ENCODE assay signal across 7 cellular contexts in the genomic region with DNA sequence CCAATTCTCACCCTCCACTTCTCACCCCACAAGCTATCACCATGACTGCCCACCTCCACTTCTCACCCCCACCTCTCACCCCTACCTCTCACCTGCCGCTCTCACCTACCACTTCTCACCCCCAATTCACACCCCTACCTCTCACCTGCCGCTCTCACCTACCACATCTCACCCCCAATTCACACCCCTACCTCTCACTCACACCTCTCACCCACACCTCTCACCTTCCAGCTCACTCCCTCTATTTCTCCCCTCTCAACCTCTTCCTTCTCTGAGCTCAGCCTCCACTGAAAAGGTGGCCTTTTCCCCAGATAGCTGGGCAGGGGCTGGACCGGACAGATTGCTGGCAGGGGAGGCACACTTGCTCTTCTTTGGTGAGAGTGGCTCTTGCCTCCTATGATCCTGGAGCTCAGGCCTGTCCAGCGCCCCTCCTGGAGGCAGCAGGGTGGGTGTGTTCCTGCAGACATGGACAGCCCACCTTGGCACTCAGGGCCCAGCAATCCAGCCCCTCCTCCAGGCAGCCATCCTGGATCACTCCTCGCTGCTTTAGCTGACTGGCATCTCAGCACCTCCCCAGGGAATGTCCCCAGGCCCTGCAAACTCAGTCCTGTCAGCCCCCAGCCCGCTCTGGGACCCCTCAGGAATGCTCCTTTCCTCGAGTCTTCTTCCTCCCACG. TPM values are rescaled to one million over a fixed set of nuclear protein-coding genes. Genes with fewer than 3 reads are reported as not detected.
DNase-seq lines count a peak whose midpoint lies in the region; ATAC-seq, FAIRE-seq and TF ChIP-seq lines count a peak whose summit lies in the region.
"Not testable (repeated sequence)": the region's sequence is repeated elsewhere in the genome, so short reads cannot be mapped to it uniquely, and the experiment has no call there.
"Had no signal": no experiment of that assay in that cellular context is flagged by ENCODE, and none has a peak within 500 bp of the region (broad histone marks: within the 10 kb centered on the region; RNA-seq: fewer than 3 reads in every experiment).

No MANE protein-coding gene starts in this region.

- DNase-seq in RWPE2 (ENCODE audit: low spot score) (peak; percentile 38), cardiac septum (ENCODE audit: low spot score) (peak; percentile 66), lower lobe of right lung (peak; percentile 36), posterior vena cava (ENCODE audit: low spot score) (peak; percentile 62)
- not testable (repeated sequence) for DNase-seq in K562 (ENCODE audit: extremely low read depth in 1 of 4, low spot score in 3 of 4); stimulated activated effector memory CD8-positive, alpha-beta T cell treated with anti-CD3 and anti-CD28 coated beads, Interleukin-12 subunit alpha, Interleukin-12 subunit beta, amount 100 ng/mL, for 72 hours (ENCODE audit: low spot score in 2 of 2)

- in situ Hi-C loops in K562 (cut with MboI) = not testable (repeated sequence)

- TF ChIP-seq RAD21 in K562 (CRISPR knock-in tag; conservative IDR thresholded peaks at IDR 0.05 in 1 of 2, IDR thresholded peaks at IDR 0.05 in 1 of 2) = not testable (repeated sequence)

- H3K79me2 ChIP-seq in K562 (ENCODE audit: control insufficient read depth, insufficient read depth, low read length) = not testable (repeated sequence)

- not testable (repeated sequence) for H3K9me3 Mint-ChIP-seq in stimulated activated effector memory CD8-positive, alpha-beta T cell treated with anti-CD3 and anti-CD28 coated beads, Interleukin-12 subunit alpha, Interleukin-12 subunit beta, amount 100 ng/mL, for 72 hours

- not testable (repeated sequence) for TF ChIP-seq EP300 in K562 (IDR thresholded peaks at IDR 0.05; ENCODE audit: low read length)

- H3K4me1 Mint-ChIP-seq in stimulated activated effector memory CD8-positive, alpha-beta T cell treated with anti-CD3 and anti-CD28 coated beads, Interleukin-12 subunit alpha, Interleukin-12 subunit beta, amount 100 ng/mL, for 72 hours = not testable (repeated sequence)

- BruUV-seq in K562 (replicated peaks; lab: Mats Ljungman, UMichigan) = not testable (repeated sequence)

- not testable (repeated sequence) for H3K27me3 ChIP-seq in RWPE2 (ENCODE audit: insufficient read depth, poor library complexity, severe bottlenecking); lower lobe of right lung (ENCODE audit: low read depth)
- H3K27me3 ChIP-seq in K562 (ENCODE audit: control insufficient read depth in 2 of 2, insufficient read depth in 2 of 2, low read length in 2 of 2) = peaks cover 5 to 39% of the 10 kb centered on the region in 2 experiments; a peak in 4 of 5 replicates

- CTCF ChIA-PET in K562 (lab: Yijun Ruan, JAX; ENCODE audit: low intra/inter-chr PET ratio) = not testable (repeated sequence)

- intact Hi-C loops in K562 (cut with micrococcal nuclease); cardiac septum (cut with DNase I); lower lobe of right lung (cut with DNase I); posterior vena cava (cut with DNase I): not testable (repeated sequence)

- not testable (repeated sequence) for H3K4me2 ChIP-seq in K562 (ENCODE audit: insufficient read depth, low read length)

- not testable (repeated sequence) for H3K9me1 ChIP-seq in K562 (ENCODE audit: control insufficient read depth, insufficient read depth, low read length)

- not testable (repeated sequence) for FAIRE-seq in K562 (lab: Jason Lieb, UNC)

- TF ChIP-seq POLR2A in K562 (conservative IDR thresholded peaks at IDR 0.05) = not testable (repeated sequence)

- H4K20me1 ChIP-seq in K562 (replicated peaks; ENCODE audit: control insufficient read depth, insufficient read depth, low read length) = peaks cover 18% of the 10 kb centered on the region

- H3K36me3 ChIP-seq in RWPE2 (ENCODE audit: low read depth); K562 (ENCODE audit: control insufficient read depth, insufficient read depth, low read length); lower lobe of right lung: not testable (repeated sequence)

- not testable (repeated sequence) for TF ChIP-seq CTCF in RWPE2 (IDR thresholded peaks at IDR 0.05; ENCODE audit: poor library complexity, severe bottlenecking); K562 (IDR thresholded peaks at IDR 0.05 in 2 of 3, conservative IDR thresholded peaks at IDR 0.05 in 1 of 3; ENCODE audit: insufficient read depth in 2 of 3, low read depth in 1 of 3, low read length in 3 of 3); lower lobe of right lung (IDR thresholded peaks at IDR 0.05)

- not testable (repeated sequence) for ATAC-seq in RWPE2 (ENCODE audit: low read depth); K562; lower lobe of right lung; stimulated activated effector memory CD8-positive, alpha-beta T cell treated with anti-CD3 and anti-CD28 coated beads, Interleukin-12 subunit alpha, Interleukin-12 subunit beta, amount 100 ng/mL, for 72 hours

- not testable (repeated sequence) for H3K9ac ChIP-seq in K562 (ENCODE audit: insufficient read depth in 1 of 2, low read depth in 2 of 2, low read length in 2 of 2)

- not testable (repeated sequence) for H3K4me1 ChIP-seq in RWPE2 (ENCODE audit: insufficient read depth, poor library complexity, severe bottlenecking); lower lobe of right lung
- H3K4me1 ChIP-seq in K562 (replicated peaks in 1 of 2; ENCODE audit: control insufficient read depth in 2 of 2, insufficient read depth in 2 of 2, low read length in 2 of 2) = peaks cover 0 to 13% of the 10 kb centered on the region in 2 experiments; a peak in 2 of 5 replicates

- H3K27ac Mint-ChIP-seq in stimulated activated effector memory CD8-positive, alpha-beta T cell treated with anti-CD3 and anti-CD28 coated beads, Interleukin-12 subunit alpha, Interleukin-12 subunit beta, amount 100 ng/mL, for 72 hours = peak overlapping the region; percentile 70

- H3K36me3 Mint-ChIP-seq in stimulated activated effector memory CD8-positive, alpha-beta T cell treated with anti-CD3 and anti-CD28 coated beads, Interleukin-12 subunit alpha, Interleukin-12 subunit beta, amount 100 ng/mL, for 72 hours = not testable (repeated sequence)

- POLR2A ChIA-PET in K562 (lab: Yijun Ruan, JAX) = not testable (repeated sequence)

- under 1% methylated on average over 8 of the region's 8 CpGs for WGBS in K562 (ENCODE audit: insufficient coverage, low coverage, missing lambda C conversion rate)

- not testable (repeated sequence) for H3K9me3 ChIP-seq in RWPE2 (ENCODE audit: severe bottlenecking); K562 (replicated peaks; ENCODE audit: control insufficient read depth, insufficient read depth, low read depth, low read length); lower lobe of right lung

- not testable (repeated sequence) for H2AFZ ChIP-seq in K562 (ENCODE audit: low read depth, low read length)

- H3K4me3 ChIP-seq in RWPE2 (ENCODE audit: severe bottlenecking); K562; lower lobe of right lung: not testable (repeated sequence)

- not testable (repeated sequence) for H3K27ac ChIP-seq in RWPE2 (ENCODE audit: poor library complexity, severe bottlenecking); K562 (ENCODE audit: extremely low read depth, low read depth, low read length); lower lobe of right lung

- H3K4me3 Mint-ChIP-seq in stimulated activated effector memory CD8-positive, alpha-beta T cell treated with anti-CD3 and anti-CD28 coated beads, Interleukin-12 subunit alpha, Interleukin-12 subunit beta, amount 100 ng/mL, for 72 hours = not testable (repeated sequence)

RNA-seq across cellular contexts. Expression of gene PRODH, which starts 25.7 kb away (rescaled TPM):
- 0.09 and 0.23 TPM in 2 replicates for total RNA-seq in K562 (2011; cell fraction: chromatin; rRNA removed; ENCODE audit: low replicate concordance)
- 0.17 TPM in 1 of 2 replicates, not detected in the other for total RNA-seq in K562 (2011; cell fraction: nucleolus; rRNA removed)
- not detected in 2 replicates for total RNA-seq in K562 (2011; cell fraction: nucleoplasm; rRNA removed)
- total RNA-seq in K562 (2014; rRNA removed) = not detected in 2 replicates
- total RNA-seq in K562 (2014; rRNA removed; fragmentation: Illumina TruSeq; extraction: Trizol) = not detected in 2 replicates
- total RNA-seq in K562 (2015; rRNA removed; fragmentation: Illumina TruSeq; extraction: Trizol) = not detected in 2 replicates
- total RNA-seq in K562 (2021) = not detected in 2 replicates
- polyA plus RNA-seq in K562 (2011; rRNA removed) = 0.11 TPM in 1 of 2 replicates, not detected in the other
- 0.03 TPM in 1 of 2 replicates, not detected in the other for polyA plus RNA-seq in K562 (2011; cell fraction: cytosol; rRNA removed)
- 0.26 TPM in 1 of 2 replicates, not detected in the other for polyA plus RNA-seq in K562 (2011; cell fraction: nucleus; rRNA removed)
- 0.01 TPM in 1 of 2 replicates, not detected in the other for polyA plus RNA-seq in K562 (2012)
- not detected in 2 replicates for polyA plus RNA-seq in K562 (2014; fragmentation: Illumina TruSeq; extraction: Trizol)
- polyA plus RNA-seq in K562 (2014; fragmentation: Nextera tagmentation; extraction: Ambion mirVana) = not detected
- polyA plus RNA-seq in K562 (2014; rRNA removed) = 0.07 TPM in 1 of 2 replicates, not detected in the other
- not detected in 2 replicates for polyA minus RNA-seq in K562 (2011; rRNA and poly(A)+ RNA removed)
- not detected in 2 replicates for polyA minus RNA-seq in K562 (2011; cell fraction: cytosol; rRNA and poly(A)+ RNA removed)
- polyA minus RNA-seq in K562 (2011; cell fraction: nucleus; rRNA and poly(A)+ RNA removed) = 0.40 TPM in 1 of 2 replicates, not detected in the other
- 3.0 TPM for total RNA-seq in cardiac septum
- 33.9 TPM for total RNA-seq in lower lobe of right lung
- 1 to 10 TPM in 1 of 2 donors, under 1 TPM in 1; 0.33 to 3.4 TPM for total RNA-seq in posterior vena cava
- total RNA-seq: CD4-positive, alpha-beta T cell had no signal

RNA-seq across cellular contexts. Expression of gene DGCR6, which starts 55.6 kb away (rescaled TPM):
- total RNA-seq in K562 (2011; cell fraction: chromatin; rRNA removed; ENCODE audit: low replicate concordance) = 3.8 and 8.7 TPM in 2 replicates
- 9.1 and 10.7 TPM in 2 replicates for total RNA-seq in K562 (2011; cell fraction: nucleolus; rRNA removed)
- 5.1 and 6.2 TPM in 2 replicates for total RNA-seq in K562 (2011; cell fraction: nucleoplasm; rRNA removed)
- total RNA-seq in K562 (2014; rRNA removed) (1.9 and 2.9 TPM in 2 replicates), K562 (2014; rRNA removed; fragmentation: Illumina TruSeq; extraction: Trizol) (1.3 and 1.4 TPM in 2 replicates), K562 (2015; rRNA removed; fragmentation: Illumina TruSeq; extraction: Trizol) (0.60 and 1.4 TPM in 2 replicates), K562 (2021) (2.0 and 2.7 TPM in 2 replicates), cardiac septum (7.6 TPM), lower lobe of right lung (4.5 TPM), posterior vena cava (1 to 10 TPM; 1.0 to 3.5 TPM)
- polyA plus RNA-seq in K562 (2011; rRNA removed) (1.5 and 1.8 TPM in 2 replicates), K562 (2014; fragmentation: Illumina TruSeq; extraction: Trizol) (0.79 and 2.0 TPM in 2 replicates), K562 (2014; fragmentation: Nextera tagmentation; extraction: Ambion mirVana) (under 1 TPM in 1 of 2 experiments, not detected in 1; 0.32 TPM), K562 (2014; rRNA removed) (2.4 and 3.8 TPM in 2 replicates)
- 1.7 and 3.2 TPM in 2 replicates for polyA plus RNA-seq in K562 (2011; cell fraction: cytosol; rRNA removed)
- polyA plus RNA-seq in K562 (2011; cell fraction: nucleus; rRNA removed) = 9.6 and 11.7 TPM in 2 replicates
- 1.1 and 2.2 TPM in 2 replicates for polyA plus RNA-seq in K562 (2012)
- polyA minus RNA-seq in K562 (2011; rRNA and poly(A)+ RNA removed) = 0.70 and 1.1 TPM in 2 replicates
- polyA minus RNA-seq in K562 (2011; cell fraction: cytosol; rRNA and poly(A)+ RNA removed) = 1.5 and 2.7 TPM in 2 replicates
- polyA minus RNA-seq in K562 (2011; cell fraction: nucleus; rRNA and poly(A)+ RNA removed) = 7.1 and 8.0 TPM in 2 replicates
